ENCODE assay signal across 8 cellular contexts in genomic region chr12:69570545-69571399, GRCh38. TPM values are rescaled to one million over a fixed set of nuclear protein-coding genes. Genes with fewer than 3 reads are reported as not detected.
DNase-seq lines count a peak whose midpoint lies in the region; ATAC-seq and TF ChIP-seq lines count a peak whose summit lies in the region.

No MANE protein-coding gene starts in this region.

- DNase-seq in GF-D8 (lab: John Stamatoyannopoulos, UW) (peak; percentile 6), NB4 (ENCODE audit: low read depth) (peak; percentile 75), T-helper 17 cell (peak in 2 of 3 donors; percentile 34 to 51), iris pigment epithelial cell (ENCODE audit: low read depth) (peak; percentile 78)
- DNase-seq in stimulated activated CD4-positive, alpha-beta T cell treated with anti-CD3 and anti-CD28 coated beads, Interleukin-2, amount 100 ng/mL, for 48 hours = peak; percentile 36 to 39

- H3K27me3 Mint-ChIP-seq in T-helper 17 cell = no peaks in the 10 kb centered on the region
- H3K27me3 Mint-ChIP-seq in brain = no peaks in the 10 kb centered on the region

- peaks cover 14% of the 10 kb centered on the region for H3K36me3 Mint-ChIP-seq in T-helper 17 cell (ENCODE audit: low read depth)
- H3K36me3 Mint-ChIP-seq in brain = peaks cover 41% of the 10 kb centered on the region

- TF ChIP-seq CTCF in NB4 (IDR thresholded peaks at IDR 0.05; ENCODE audit: low read depth, low read length) (peak; percentile 85), brain (conservative IDR thresholded peaks at IDR 0.05) (peak; percentile 88 to 94)

- TF ChIP-seq POLR2A in NB4 (IDR thresholded peaks at IDR 0.05; ENCODE audit: extremely low read depth, insufficient read length) = no peak

- H3K4me3 Mint-ChIP-seq in T-helper 17 cell (no peak overlapping the region), brain (no peak overlapping the region)

- H3K27ac Mint-ChIP-seq in T-helper 17 cell (peak overlapping the region; percentile 94), brain (no peak overlapping the region)

- peaks cover 7% of the 10 kb centered on the region for H3K4me1 Mint-ChIP-seq in T-helper 17 cell
- H3K4me1 Mint-ChIP-seq in brain = no peaks in the 10 kb centered on the region

- peak; percentile 70 for ATAC-seq in GM21825 (IDR thresholded peaks at IDR 0.05; ENCODE audit: unreplicated experiment)
- ATAC-seq in T-helper 17 cell = peak; percentile 98
- ATAC-seq in HG02840 (IDR thresholded peaks at IDR 0.05; ENCODE audit: low FRiP score, unreplicated experiment) = no peak

- no peaks in the 10 kb centered on the region for H3K9me3 Mint-ChIP-seq in brain

- H3K9me3 ChIP-seq in T-helper 17 cell (ENCODE audit: control insufficient read depth, low read length, poor library complexity, severe bottlenecking) = no peaks in the 10 kb centered on the region

- H3K4me3 ChIP-seq in NB4 (ENCODE audit: low read depth, low read length) = no peak overlapping the region

RNA-seq across cellular contexts. Expression of gene CCT2, which starts 14.5 kb away (rescaled TPM):
- total RNA-seq in T-helper 17 cell = 100 to 1,000 TPM; 197 to 229 TPM
- 150 TPM for polyA plus RNA-seq in brain (ENCODE audit: insufficient read depth, low read depth, low replicate concordance)

RNA-seq across cellular contexts. Expression of gene LRRC10, which starts 39.9 kb away (rescaled TPM):
- not detected for total RNA-seq in T-helper 17 cell
- not detected for polyA plus RNA-seq in brain (ENCODE audit: insufficient read depth, low read depth, low replicate concordance)

Comparison
In these comparisons a context has a peak if more than half of its experiments do, and no peak if none do; other contexts are left out.
1. DNase-seq: peak in every context shown above with its lines; median percentile 78 in iris pigment epithelial cell; 75 in NB4; 42 in T-helper 17 cell; 38 in stimulated activated CD4-positive, alpha-beta T cell treated with anti-CD3 and anti-CD28 coated beads, Interleukin-2, amount 100 ng/mL, for 48 hours; 6 in GF-D8.